In genomic region chr7:143288836-143289235, GRCh38 we compare ENCODE assay signal across 8 cellular contexts. TPM values are rescaled to one million over a fixed set of nuclear protein-coding genes. Genes with fewer than 3 reads are reported as not detected.
DNase-seq lines count a peak whose midpoint lies in the region; ATAC-seq and TF ChIP-seq lines count a peak whose summit lies in the region.

No MANE protein-coding gene starts in this region.

- no peak for TF ChIP-seq CTCF in HCT116 (IDR thresholded peaks at IDR 0.05 in 2 of 3, conservative IDR thresholded peaks at IDR 0.05 in 1 of 3; ENCODE audit: borderline replicate concordance in 1 of 3, insufficient read depth in 1 of 3, low read depth in 2 of 3, low read length in 2 of 3)
- no peak for TF ChIP-seq CTCF in adrenal gland (IDR thresholded peaks at IDR 0.05)
- no peak for TF ChIP-seq CTCF in left lung (IDR thresholded peaks at IDR 0.05)
- TF ChIP-seq CTCF in tibial nerve (IDR thresholded peaks at IDR 0.05), result no peak

- H3K4me3 ChIP-seq in HCT116 (replicated peaks in 1 of 2; ENCODE audit: low read depth in 1 of 2, low read length in 2 of 2) (peak overlapping the region; percentile 81 to 96), adrenal gland (peak overlapping the region; percentile 43 to 99 (median 66)), left lung (peak overlapping the region; percentile 68 to 92), tibial nerve (peak overlapping the region; percentile 58 to 90 (median 76))

- no peaks in the 10 kb centered on the region for H4K20me1 ChIP-seq in HCT116 (ENCODE audit: insufficient read depth)

- no peaks in the 10 kb centered on the region for H3K9me2 ChIP-seq in HCT116 (ENCODE audit: insufficient read depth)

- ATAC-seq in HCT116, result no peak
- no peak for ATAC-seq in left lung
- ATAC-seq in GM18498 (IDR thresholded peaks at IDR 0.05; ENCODE audit: unreplicated experiment), result no peak

- H3K79me2 ChIP-seq in HCT116 (ENCODE audit: insufficient read depth, low read length), result peaks cover 44% of the 10 kb centered on the region

- peaks cover 19 to 23% of the 10 kb centered on the region in 2 experiments; a peak in 3 of 4 replicates for H3K36me3 ChIP-seq in HCT116 (ENCODE audit: control insufficient read depth in 1 of 2, insufficient read depth in 2 of 2, low read length in 2 of 2)
- H3K36me3 ChIP-seq in adrenal gland (replicated peaks in 1 of 2), result peaks cover 0 to 21% of the 10 kb centered on the region in 2 donors
- H3K36me3 ChIP-seq in left lung, result peaks cover 2 to 23% of the 10 kb centered on the region in 2 donors
- peaks cover 0 to 22% (median 14%) of the 10 kb centered on the region in 3 donors for H3K36me3 ChIP-seq in tibial nerve

- POLR2A ChIA-PET in HCT116 (lab: Charles Lee), result no interaction called here
- POLR2A ChIA-PET in HEK293T (lab: Yijun Ruan, JAX), result interaction anchor here (1.2 to 2.5 kb wide), 2 partner anchors 25 to 92 kb away, joined by 5 to 29 read pairs; partner anchors contain the start of gene GSTK1

- H3K4me2 ChIP-seq in HCT116 (ENCODE audit: low read length), result peak overlapping the region; percentile 82

- H3K9ac ChIP-seq in HCT116 (ENCODE audit: low read length), result peak overlapping the region; percentile 98

- BruUV-seq in HCT116 (replicated peaks; lab: Mats Ljungman, UMichigan), result TSS peak; percentile 45

- intact Hi-C loops in HCT116 (cut with micrococcal nuclease), result no loop called here
- intact Hi-C loops in adrenal gland (cut with DNase I), result loop anchor here in 1 of 2 donors (2.0 kb wide), 1 partner anchor 42 kb away; no protein-coding TSS in a partner anchor
- intact Hi-C loops in left lung (cut with DNase I), result no loop called here

- no peak overlapping the region for H2AFZ ChIP-seq in HCT116 (ENCODE audit: low read depth, low read length, poor library complexity, severe bottlenecking)

- peak overlapping the region; percentile 66 for H3K27ac ChIP-seq in HCT116 (ENCODE audit: low read depth, low read length)
- peak overlapping the region in 4 of 5 donors; percentile 64 to 92 (median 78) for H3K27ac ChIP-seq in adrenal gland
- H3K27ac ChIP-seq in left lung, result peak overlapping the region; percentile 82 to 88
- peak overlapping the region; percentile 77 to 95 (median 91) for H3K27ac ChIP-seq in tibial nerve

- CTCF ChIA-PET in HCT116 (lab: Charles Lee) (no interaction called here), HEK293T (lab: Yijun Ruan, JAX) (interaction anchor here (1.2 kb wide), 1 partner anchor 16 kb away, joined by 3 read pairs; no protein-coding TSS in a partner anchor)

- no peak for TF ChIP-seq POLR2A in HCT116 (IDR thresholded peaks at IDR 0.05; ENCODE audit: borderline replicate concordance, extremely low read depth, insufficient read depth, insufficient read length)
- TF ChIP-seq POLR2A in adrenal gland (IDR thresholded peaks at IDR 0.05), result no peak
- TF ChIP-seq POLR2A in tibial nerve (IDR thresholded peaks at IDR 0.05), result no peak

- no peak for TF ChIP-seq EP300 in tibial nerve (IDR thresholded peaks at IDR 0.05)

- H3K9me3 ChIP-seq in HCT116 (ENCODE audit: control insufficient read depth in 1 of 2, insufficient read depth in 1 of 2, low read depth in 1 of 2, low read length in 2 of 2) (no peaks in the 10 kb centered on the region; a peak in 1 of 4 replicates), adrenal gland (replicated peaks in 1 of 3) (no peaks in the 10 kb centered on the region), left lung (no peaks in the 10 kb centered on the region), tibial nerve (no peaks in the 10 kb centered on the region)

- RAD21 ChIA-PET in HCT116 (lab: Charles Lee; ENCODE audit: low non-redundant PET in 1 of 2, low total read pairs in 2 of 2, uncharacterized antibody in 2 of 2, unreplicated experiment in 2 of 2), result no interaction called here

- WGBS in adrenal gland, 4 donors, result 1 to 7% (median 2%) methylated on average over 11 of the region's 11 CpGs
- WGBS in tibial nerve, 2 donors, result 1 to 3% methylated on average over 11 of the region's 11 CpGs

- H3K27me3 ChIP-seq in HCT116 (ENCODE audit: insufficient read depth, low read length) (no peaks in the 10 kb centered on the region), adrenal gland (no peaks in the 10 kb centered on the region), left lung (no peaks in the 10 kb centered on the region), tibial nerve (no peaks in the 10 kb centered on the region)

- H3K4me1 ChIP-seq in HCT116 (ENCODE audit: control insufficient read depth in 1 of 2, insufficient read depth in 2 of 2, low read length in 2 of 2) (peaks cover 27 to 51% of the 10 kb centered on the region in 2 experiments), adrenal gland (replicated peaks in 1 of 2) (peaks cover 4 to 29% of the 10 kb centered on the region in 2 donors), left lung (peaks cover 23 to 26% of the 10 kb centered on the region in 2 donors), tibial nerve (peaks cover 0 to 61% (median 29%) of the 10 kb centered on the region in 4 donors)

- DNase-seq in CD1c-positive myeloid dendritic cell (ENCODE audit: extremely low spot score) (peak; percentile 20), HCT116 (ENCODE audit: low read depth, low spot score) (no peak), adrenal gland (no peak), left lung (no peak), tibial nerve (ENCODE audit: low spot score in 2 of 2) (no peak), HEK293T (ENCODE audit: extremely low spot score) (no peak), putamen (ENCODE audit: low spot score) (no peak)

- TF ChIP-seq RAD21 in HCT116 (IDR thresholded peaks at IDR 0.05; ENCODE audit: low read depth), result no peak

TF ChIP-seq in HCT116, 20 proteins besides CTCF, POLR2A, EP300 and RAD21:
- TF ChIP-seq ELF1 (IDR thresholded peaks at IDR 0.05; ENCODE audit: borderline replicate concordance, low read depth), result no peak
TF ChIP-seq in HCT116: peak in this region for 0.

TF ChIP-seq in HEK293T, 16 proteins besides CTCF, POLR2A, EP300 and RAD21:
- TF ChIP-seq L3MBTL2 (conservative IDR thresholded peaks at IDR 0.05) (no peak), BHLHE40 (IDR thresholded peaks at IDR 0.05; ENCODE audit: borderline replicate concordance) (no peak), CTBP1 (IDR thresholded peaks at IDR 0.05; ENCODE audit: borderline replicate concordance) (no peak), LEF1 (IDR thresholded peaks at IDR 0.05; ENCODE audit: borderline replicate concordance) (no peak), ARNT (IDR thresholded peaks at IDR 0.05) (no peak), TARDBP (IDR thresholded peaks at IDR 0.05) (no peak), NFRKB (IDR thresholded peaks at IDR 0.05) (no peak)
TF ChIP-seq in HEK293T: peak in this region for 0.

RNA-seq across cellular contexts. Expression of gene CASP2, which starts 0.7 kb away (rescaled TPM):
- 64.1 TPM for total RNA-seq in HCT116 (2021; ENCODE audit: unreplicated experiment)
- polyA plus RNA-seq in HCT116 (2012), result 21.4 and 22.9 TPM in 2 replicates
- total RNA-seq in adrenal gland, result 10 to 100 TPM in 6 of 8 donors, 1 to 10 TPM in 2; 8.9 to 25.4 (median 14.3) TPM
- polyA plus RNA-seq in adrenal gland, result 10 to 100 TPM in 1 of 3 donors, 1 to 10 TPM in 2; 4.6 to 16.1 (median 5.3) TPM
- total RNA-seq in left lung, result 10 to 100 TPM; 36.3 to 43.0 TPM
- 10 to 100 TPM; 18.4 to 25.2 (median 21.3) TPM for total RNA-seq in tibial nerve

RNA-seq across cellular contexts. Expression of gene TMEM139, which starts 4.1 kb away (rescaled TPM):
- 9.9 TPM for total RNA-seq in HCT116 (2021; ENCODE audit: unreplicated experiment)
- 4.1 and 5.3 TPM in 2 replicates for polyA plus RNA-seq in HCT116 (2012)
- 1 to 10 TPM in 6 of 8 donors, under 1 TPM in 2; 0.54 to 4.8 (median 1.9) TPM for total RNA-seq in adrenal gland
- 1 to 10 TPM; 1.9 to 7.5 (median 3.9) TPM for polyA plus RNA-seq in adrenal gland
- 10 to 100 TPM; 18.5 to 48.1 TPM for total RNA-seq in left lung
- total RNA-seq in tibial nerve, result 10 to 100 TPM in 1 of 4 donors, 1 to 10 TPM in 3; 2.1 to 12.0 (median 6.4) TPM

RNA-seq across cellular contexts. Expression of gene GSTK1, which starts 25.6 kb away (rescaled TPM):
- total RNA-seq in HCT116 (2021; ENCODE audit: unreplicated experiment), result 83.6 TPM
- 61.7 and 84.4 TPM in 2 replicates for polyA plus RNA-seq in HCT116 (2012)
- total RNA-seq in adrenal gland, result 100 to 1,000 TPM; 155 to 300 (median 202) TPM
- polyA plus RNA-seq in adrenal gland, result 100 to 1,000 TPM; 173 to 240 (median 229) TPM
- total RNA-seq in left lung, result 100 to 1,000 TPM; 124 to 151 TPM
- total RNA-seq in tibial nerve, result 100 to 1,000 TPM; 149 to 202 (median 161) TPM

RNA-seq across cellular contexts. Expression of gene CLCN1, which starts 27.1 kb away (rescaled TPM):
- total RNA-seq in HCT116 (2021; ENCODE audit: unreplicated experiment), result 0.47 TPM
- polyA plus RNA-seq in HCT116 (2012), result 0.56 and 0.94 TPM in 2 replicates
- under 1 TPM in 1 of 8 donors, not detected in 7; 0.18 TPM for total RNA-seq in adrenal gland
- under 1 TPM in 2 of 3 donors, not detected in 1; 0.07 to 0.32 TPM for polyA plus RNA-seq in adrenal gland
- under 1 TPM; 0.08 to 0.09 TPM for total RNA-seq in left lung
- not detected for total RNA-seq in tibial nerve
